In the genomic region with DNA sequence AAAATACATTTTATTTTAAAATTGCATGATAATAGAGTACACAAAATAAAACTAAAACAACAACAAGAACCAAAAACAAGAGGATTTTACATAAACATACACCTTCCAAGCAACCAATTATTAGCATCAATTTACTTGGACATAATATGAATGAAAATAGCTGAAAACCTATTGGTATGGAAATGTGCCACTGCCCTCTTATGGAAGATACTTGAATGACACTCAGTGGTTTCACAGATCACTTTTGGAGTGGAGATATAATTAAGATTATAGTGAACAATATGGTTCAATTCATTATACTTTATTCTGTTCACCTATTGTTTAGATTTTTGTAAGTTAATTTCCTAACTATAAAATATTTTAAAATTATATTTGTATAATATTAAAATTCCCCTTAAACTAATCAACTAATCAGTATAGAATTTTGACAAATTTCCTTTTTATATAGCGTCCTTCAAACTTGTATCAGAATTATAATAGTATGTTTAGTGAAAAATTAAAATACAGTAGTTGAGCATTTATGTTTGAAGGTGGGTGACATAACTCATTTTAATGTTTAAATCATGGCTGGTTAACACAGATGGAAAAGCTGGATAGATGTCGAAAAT, we compare ENCODE assay signal across 9 cellular contexts.
DNase-seq lines count a peak whose midpoint lies in the region; ATAC-seq and TF ChIP-seq lines count a peak whose summit lies in the region.
"Had no signal": no experiment of that assay in that cellular context is flagged by ENCODE, and none has a peak within 500 bp of the region (broad histone marks: within the 10 kb centered on the region; RNA-seq: fewer than 3 reads in every experiment).

No MANE protein-coding gene starts in this region.

- H3K9me3 ChIP-seq in left lung: no peaks in the 10 kb centered on the region

- intact Hi-C loops in left lung (cut with DNase I): no loop called here
- intact Hi-C loops in cardiac septum (cut with DNase I): no loop called here

- H3K9me3 Mint-ChIP-seq in immature natural killer cell: peaks cover 0 to 5% (median 0%) of the 10 kb centered on the region in 6 donors
- H3K9me3 Mint-ChIP-seq: naive thymus-derived CD4-positive, alpha-beta T cell had no signal

- ATAC-seq in GM18858 (IDR thresholded peaks at IDR 0.05; ENCODE audit: unreplicated experiment) (peak; percentile 70), HG03066 (IDR thresholded peaks at IDR 0.05; ENCODE audit: low read depth, unreplicated experiment) (peak; percentile 68), left lung (peak; percentile 59)
- ATAC-seq: naive thymus-derived CD4-positive, alpha-beta T cell had no signal

- H3K4me1 Mint-ChIP-seq in immature natural killer cell: no peaks in the 10 kb centered on the region

- H3K4me3 ChIP-seq in astrocyte of the spinal cord (ENCODE audit: low read depth, low read length) (no peak overlapping the region), left lung (no peak overlapping the region)

- in situ Hi-C loops in astrocyte of the spinal cord (cut with HindIII; ENCODE audit: low sequenced_read_pairs): no loop called here

- no peaks in the 10 kb centered on the region for H3K4me1 ChIP-seq in left lung

- H3K36me3 Mint-ChIP-seq in immature natural killer cell: no peaks in the 10 kb centered on the region
- H3K36me3 Mint-ChIP-seq: naive thymus-derived CD4-positive, alpha-beta T cell had no signal

- peak; percentile 72 for TF ChIP-seq CTCF in astrocyte of the spinal cord (IDR thresholded peaks at IDR 0.05; ENCODE audit: low read depth, low read length)
- TF ChIP-seq CTCF in left lung (IDR thresholded peaks at IDR 0.05): peak; percentile 56 to 66

- H3K27me3 Mint-ChIP-seq in immature natural killer cell (ENCODE audit: low read depth in 3 of 3): peaks cover 0 to 3% (median 0%) of the 10 kb centered on the region in 3 donors

- no peaks in the 10 kb centered on the region for H3K27me3 ChIP-seq in left lung

- H3K4me3 Mint-ChIP-seq in immature natural killer cell: no peak overlapping the region
- H3K4me3 Mint-ChIP-seq: naive thymus-derived CD4-positive, alpha-beta T cell had no signal

- DNase-seq in AML-193 (lab: John Stamatoyannopoulos, UW) (peak; percentile 36 to 41), NCI-H2227 (lab: John Stamatoyannopoulos, UW; ENCODE audit: unreplicated experiment) (peak; percentile 68), astrocyte of the spinal cord (ENCODE audit: low read depth, low spot score) (peak; percentile 64), left lung (no peak), immature natural killer cell (no peak), cardiac septum (ENCODE audit: low spot score) (no peak)

- H3K36me3 ChIP-seq in left lung: no peaks in the 10 kb centered on the region

- no peak overlapping the region for H3K27ac ChIP-seq in left lung

- no peak overlapping the region for H3K27ac Mint-ChIP-seq in immature natural killer cell

Comparison
In these comparisons a context has a peak if more than half of its experiments do, and no peak if none do; other contexts are left out.
1. DNase-seq: peak in AML-193 (2 of 2), NCI-H2227 (single experiment) and astrocyte of the spinal cord (single experiment); none in left lung (0 of 2), immature natural killer cell (0 of 3) and cardiac septum (single experiment).
2. Peak in every context shown above with its lines, with median percentiles within 50 percentile points of each other: ATAC-seq.